Comparison of ENCODE assay signal across 1 cellular context in the genomic region with DNA sequence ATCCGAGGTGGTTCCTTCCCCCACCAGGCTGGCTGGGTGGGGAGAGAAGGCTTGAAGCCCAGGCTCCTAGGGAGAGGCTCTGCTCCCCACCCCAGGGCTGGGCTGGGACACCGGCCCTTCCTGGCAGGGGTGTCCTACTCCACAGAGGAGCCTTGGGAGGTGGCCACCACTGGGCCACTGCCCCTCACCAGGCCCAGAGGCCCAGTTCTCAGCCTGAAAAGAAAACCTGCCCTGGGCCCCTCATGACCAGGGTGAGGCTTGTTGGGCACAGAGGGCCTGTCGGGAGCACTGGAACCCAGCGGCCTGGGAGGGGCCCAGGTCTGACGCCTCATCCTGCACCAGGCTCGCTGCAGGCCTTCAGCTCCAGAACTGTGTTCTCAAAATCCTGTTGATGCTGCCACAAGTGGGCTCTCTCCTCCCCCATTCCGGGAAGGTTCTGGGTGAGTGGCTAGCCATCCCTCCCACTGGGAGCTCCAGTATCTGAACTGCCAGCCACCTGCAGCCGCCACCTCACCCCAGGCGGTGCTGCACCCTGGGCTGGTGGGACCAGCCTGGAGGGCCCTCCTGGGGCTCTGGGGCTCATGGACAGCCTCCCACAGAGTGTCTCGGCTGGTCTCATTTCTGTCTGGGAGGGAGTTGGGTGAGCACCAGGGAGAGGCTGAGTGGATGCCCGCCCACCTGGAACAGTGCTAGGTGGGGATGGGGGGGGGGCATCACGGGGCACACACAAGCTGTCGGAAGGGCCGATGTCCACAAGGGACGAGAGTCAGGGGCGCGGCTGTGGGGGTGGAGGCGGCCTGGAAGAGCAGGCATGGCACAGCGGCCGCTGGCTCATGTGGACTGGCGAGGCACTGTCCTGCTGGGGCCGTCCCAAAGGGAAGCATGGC.
TF ChIP-seq lines count a peak whose summit lies in the region.

No MANE protein-coding gene starts in this region.

TF ChIP-seq in WTC11, 78 proteins besides CTCF, POLR2A, EP300 and RAD21:
- TF ChIP-seq ZNF317 (CRISPR knock-in tag; IDR thresholded peaks at IDR 0.05; ENCODE audit: borderline replicate concordance, low read depth) (no peak), E2F1 (CRISPR knock-in tag; IDR thresholded peaks at IDR 0.05) (no peak), PRDM15 (CRISPR knock-in tag; IDR thresholded peaks at IDR 0.05) (0 out of 2 replicates have a peak, but pooled peaks have one; percentile 18)
